In genomic region chr12:122961551-122962329, GRCh38 we compare ENCODE assay signal across 15 cellular contexts. TPM values are rescaled to one million over a fixed set of nuclear protein-coding genes. Genes with fewer than 3 reads are reported as not detected.
DNase-seq lines count a peak whose midpoint lies in the region; ATAC-seq lines count a peak whose summit lies in the region.
"Had no signal": no experiment of that assay in that cellular context is flagged by ENCODE, and none has a peak within 500 bp of the region (broad histone marks: within the 10 kb centered on the region; RNA-seq: fewer than 3 reads in every experiment).

No MANE protein-coding gene starts in this region.

- H3K27me3 Mint-ChIP-seq in activated naive CD8-positive, alpha-beta T cell treated with anti-CD3 and anti-CD28 coated beads for 36 hours, result no peaks in the 10 kb centered on the region
- H3K27me3 Mint-ChIP-seq: activated T-helper 17 cell treated with anti-CD3 and anti-CD28 coated beads, Interleukin-2, amount 50 U/mL, for 72 hours; CD4-positive, CD25-positive, alpha-beta regulatory T cell had no signal

- peaks cover 3% of the 10 kb centered on the region for H3K4me1 Mint-ChIP-seq in activated naive CD8-positive, alpha-beta T cell treated with anti-CD3 and anti-CD28 coated beads for 36 hours
- H3K4me1 Mint-ChIP-seq: activated T-helper 17 cell treated with anti-CD3 and anti-CD28 coated beads, Interleukin-2, amount 50 U/mL, for 72 hours had no signal

- no peaks in the 10 kb centered on the region for H3K9me3 Mint-ChIP-seq in activated naive CD8-positive, alpha-beta T cell treated with anti-CD3 and anti-CD28 coated beads for 36 hours
- H3K9me3 Mint-ChIP-seq: activated T-helper 17 cell treated with anti-CD3 and anti-CD28 coated beads, Interleukin-2, amount 50 U/mL, for 72 hours; CD4-positive, CD25-positive, alpha-beta regulatory T cell; natural killer cell had no signal

- peak; percentile 17 for DNase-seq in COR-L47 (lab: John Stamatoyannopoulos, UW)
- peak; percentile 50 for DNase-seq in NCI-H1105 (lab: John Stamatoyannopoulos, UW)
- peak; percentile 60 for DNase-seq in amniotic epithelial cell (ENCODE audit: low read depth)
- peak; percentile 26 to 75 for DNase-seq in left colon
- DNase-seq in activated naive CD8-positive, alpha-beta T cell treated with anti-CD3 and anti-CD28 coated beads for 36 hours, result no peak
- no peak for DNase-seq in stimulated activated CD4-positive, alpha-beta T cell treated with anti-CD3 and anti-CD28 coated beads, Interleukin-4, amount 100 ng/mL, for 24 hours
- no peak for DNase-seq in HPDE6-E6E7 (ENCODE audit: extremely low spot score)
- DNase-seq: activated CD4-positive, alpha-beta T cell treated with anti-CD3 and anti-CD28 coated beads for 48 hours; CD4-positive, CD25-positive, alpha-beta regulatory T cell; glutamatergic neuron; kidney glomerular epithelial cell; natural killer cell; NCI-H146 had no signal

- intact Hi-C loops in left colon (cut with DNase I, micrococcal nuclease), result no loop called here

- H3K36me3 Mint-ChIP-seq in activated naive CD8-positive, alpha-beta T cell treated with anti-CD3 and anti-CD28 coated beads for 36 hours, result no peaks in the 10 kb centered on the region
- H3K36me3 Mint-ChIP-seq: CD4-positive, CD25-positive, alpha-beta regulatory T cell; natural killer cell had no signal

- H3K4me3 Mint-ChIP-seq in activated naive CD8-positive, alpha-beta T cell treated with anti-CD3 and anti-CD28 coated beads for 36 hours, result no peak overlapping the region
- H3K4me3 Mint-ChIP-seq: activated T-helper 17 cell treated with anti-CD3 and anti-CD28 coated beads, Interleukin-2, amount 50 U/mL, for 72 hours; natural killer cell had no signal

- ATAC-seq in left colon (peak; percentile 59), HG02678 (IDR thresholded peaks at IDR 0.05; ENCODE audit: unreplicated experiment) (no peak)
- ATAC-seq: activated T-helper 17 cell treated with anti-CD3 and anti-CD28 coated beads, Interleukin-2, amount 50 U/mL, for 72 hours; natural killer cell had no signal

- H3K27ac Mint-ChIP-seq in activated naive CD8-positive, alpha-beta T cell treated with anti-CD3 and anti-CD28 coated beads for 36 hours, result no peak overlapping the region
- H3K27ac Mint-ChIP-seq: activated T-helper 17 cell treated with anti-CD3 and anti-CD28 coated beads, Interleukin-2, amount 50 U/mL, for 72 hours; CD4-positive, CD25-positive, alpha-beta regulatory T cell; natural killer cell had no signal

RNA-seq across cellular contexts. Expression of gene ABCB9, which starts 4.5 kb away (rescaled TPM):
- total RNA-seq in left colon, result 1 to 10 TPM; 4.6 to 4.9 TPM
- total RNA-seq in activated naive CD8-positive, alpha-beta T cell treated with anti-CD3 and anti-CD28 coated beads for 36 hours, result 1 to 10 TPM; 3.6 TPM

RNA-seq across cellular contexts. Expression of gene OGFOD2, which starts 13.3 kb away (rescaled TPM):
- total RNA-seq in left colon, result 10 to 100 TPM; 22.2 to 22.4 TPM
- 10 to 100 TPM; 26.8 to 31.8 TPM for total RNA-seq in activated naive CD8-positive, alpha-beta T cell treated with anti-CD3 and anti-CD28 coated beads for 36 hours

RNA-seq across cellular contexts. Expression of gene ARL6IP4, which starts 18.7 kb away (rescaled TPM):
- total RNA-seq in left colon, result 100 to 1,000 TPM; 136 to 158 TPM
- 100 to 1,000 TPM; 165 to 168 TPM for total RNA-seq in activated naive CD8-positive, alpha-beta T cell treated with anti-CD3 and anti-CD28 coated beads for 36 hours

Comparison
In these comparisons a context has a peak if more than half of its experiments do, and no peak if none do; other contexts are left out.
1. DNase-seq: peak in COR-L47 (single experiment), NCI-H1105 (single experiment), amniotic epithelial cell (single experiment) and left colon (2 of 2); none in activated naive CD8-positive, alpha-beta T cell treated with anti-CD3 and anti-CD28 coated beads for 36 hours (single experiment), stimulated activated CD4-positive, alpha-beta T cell treated with anti-CD3 and anti-CD28 coated beads, Interleukin-4, amount 100 ng/mL, for 24 hours (single experiment) and HPDE6-E6E7 (single experiment).